ENCODE assay signal across 20 cellular contexts in the genomic region with DNA sequence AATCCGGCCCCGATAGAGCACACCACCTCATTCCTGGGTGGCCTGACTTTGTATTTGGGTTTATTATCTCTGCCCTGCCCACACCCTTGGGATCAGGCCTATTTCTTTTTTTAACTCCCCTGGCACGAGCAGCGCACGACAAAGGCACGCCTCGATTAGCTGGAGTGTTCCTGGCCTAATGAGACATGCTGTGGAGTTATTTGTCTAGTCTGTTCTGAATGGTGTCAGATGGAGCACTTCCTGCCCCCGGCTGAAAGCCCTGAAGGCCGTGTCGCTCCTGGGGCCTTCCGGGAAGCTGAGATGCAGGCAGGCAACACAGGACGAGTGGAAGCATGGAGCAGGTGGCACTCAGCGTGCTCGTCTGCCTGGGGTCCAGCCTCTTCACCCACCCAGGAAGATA. TPM values are rescaled to one million over a fixed set of nuclear protein-coding genes. Genes with fewer than 3 reads are reported as not detected.
A peak's percentile ranks its signal among the peaks of the same experiment; 100 is the strongest.
DNase-seq lines count a peak whose midpoint lies in the region; ATAC-seq, FAIRE-seq and TF ChIP-seq lines count a peak whose summit lies in the region.
"Had no signal": no experiment of that assay in that cellular context is flagged by ENCODE, and none has a peak within 500 bp of the region (broad histone marks: within the 10 kb centered on the region; RNA-seq: fewer than 3 reads in every experiment).

No MANE protein-coding gene starts in this region.

- peaks cover 4% of the 10 kb centered on the region for H3K9me3 Mint-ChIP-seq in Calu3 (ENCODE audit: low read depth, unreplicated experiment)

- H3K27me3 Mint-ChIP-seq in Calu3 (ENCODE audit: unreplicated experiment) = no peaks in the 10 kb centered on the region

- BruUV-seq in Calu3 (replicated peaks; lab: Mats Ljungman, UMichigan) = no TSS peak

- FAIRE-seq in small intestine (lab: Jason Lieb, UNC) = no peak
- FAIRE-seq: GM12892, GM19239, RCC 7860 had no signal

- DNase-seq in EH (ENCODE audit: low read depth) = peak; percentile 15
- DNase-seq in cerebellar cortex (ENCODE audit: low spot score) = peak; percentile 64
- DNase-seq in left colon = no peak
- DNase-seq in small intestine = peak; percentile 9
- DNase-seq in posterior vena cava (ENCODE audit: low spot score) = no peak
- no peak for DNase-seq in Calu3
- DNase-seq: activated CD4-positive, alpha-beta T cell treated with anti-CD3 and anti-CD28 coated beads, Interleukin-2, amount 50 U/mL, for 1 hour; anterior cingulate cortex; BE2C; effector memory CD4-positive, alpha-beta T cell; MG63; NCI-H524 treated with DMSO at 0.1 percent for 48 hours had no signal

- no peak overlapping the region for H3K4me3 ChIP-seq in small intestine (ENCODE audit: low read depth in 1 of 2, low read length in 2 of 2)
- H3K4me3 ChIP-seq: HAP-1, MG63 had no signal

- H3K4me1 ChIP-seq in small intestine (ENCODE audit: control insufficient read depth in 2 of 2, insufficient read depth in 1 of 2, low read depth in 1 of 2, low read length in 1 of 2) = peaks cover 0 to 3% of the 10 kb centered on the region in 2 donors
- H3K4me1 ChIP-seq: BE2C, HAP-1 had no signal

- H3K4me3 Mint-ChIP-seq in Calu3 (ENCODE audit: low read depth, unreplicated experiment) = no peak overlapping the region
- H3K4me3 Mint-ChIP-seq: T-helper 1 cell treated with Interleukin-12 subunit alpha and Interleukin-12 subunit beta and Interleukin-4 antibody, amounts not matched to agents 30 μg/mL and 1 μg/mL, for 36 hours had no signal

- no peaks in the 10 kb centered on the region for H3K9me3 ChIP-seq in small intestine (ENCODE audit: control insufficient read depth, low read depth)
- H3K9me3 ChIP-seq: BE2C, HAP-1, MG63, neutrophil had no signal

- H3K27me3 ChIP-seq in small intestine (ENCODE audit: control insufficient read depth in 2 of 2, insufficient read depth in 2 of 2, low read length in 2 of 2) = no peaks in the 10 kb centered on the region
- H3K27me3 ChIP-seq: BE2C, MG63, neutrophil had no signal

- no peaks in the 10 kb centered on the region for H3K36me3 ChIP-seq in small intestine (ENCODE audit: control insufficient read depth in 2 of 2, insufficient read depth in 2 of 2, low read length in 2 of 2)
- H3K36me3 ChIP-seq: BE2C, HAP-1, MG63, neutrophil had no signal

- H3K36me3 Mint-ChIP-seq in Calu3 (ENCODE audit: insufficient read depth, unreplicated experiment) = no peaks in the 10 kb centered on the region

- H3K4me1 Mint-ChIP-seq in Calu3 (ENCODE audit: low read depth, unreplicated experiment) = peaks cover 9% of the 10 kb centered on the region

- intact Hi-C loops in left colon (cut with DNase I, micrococcal nuclease) (no loop called here), posterior vena cava (cut with DNase I) (no loop called here), Calu3 (cut with micrococcal nuclease; ENCODE audit: unreplicated experiment) (no loop called here)

- ATAC-seq in left colon (peak; percentile 22), GM21737 (IDR thresholded peaks at IDR 0.05; ENCODE audit: unreplicated experiment) (no peak), GM19035 (IDR thresholded peaks at IDR 0.05; ENCODE audit: unreplicated experiment) (no peak)

- no peak overlapping the region for H3K27ac ChIP-seq in small intestine (ENCODE audit: low read depth in 1 of 2, low read length in 1 of 2)
- H3K27ac ChIP-seq: neutrophil had no signal

- no peak overlapping the region for H3K27ac Mint-ChIP-seq in Calu3 (ENCODE audit: unreplicated experiment)
- H3K27ac Mint-ChIP-seq: T-helper 1 cell treated with Interleukin-12 subunit alpha and Interleukin-12 subunit beta and Interleukin-4 antibody, amounts not matched to agents 30 μg/mL and 1 μg/mL, for 36 hours had no signal

- WGBS in small intestine, 3 donors = 44 to 56% (median 55%) methylated on average over 14 of the region's 14 CpGs

- TF ChIP-seq CTCF in Calu3 (IDR thresholded peaks at IDR 0.05; ENCODE audit: unreplicated experiment) = no peak

- CTCF ChIA-PET in Calu3 (lab: Charles Lee) = no interaction called here

RNA-seq across cellular contexts. Expression of a gene that starts 47.1 kb away (rescaled TPM):
- total RNA-seq in left colon (10 to 100 TPM; 51.6 to 69.6 TPM), posterior vena cava (10 to 100 TPM; 48.7 to 94.4 TPM), Calu3 (2022) (11.6 and 15.3 TPM in 2 replicates)
- 1 to 10 TPM; 5.1 to 8.7 (median 7.2) TPM for polyA plus RNA-seq in small intestine

Comparison
In these comparisons a context has a peak if more than half of its experiments do, and no peak if none do; other contexts are left out.
1. DNase-seq: peak in EH (single experiment), cerebellar cortex (single experiment) and small intestine (single experiment); none in left colon (0 of 2), posterior vena cava (single experiment) and Calu3 (single experiment).